Comparison of ENCODE assay signal across 12 cellular contexts in the genomic region with DNA sequence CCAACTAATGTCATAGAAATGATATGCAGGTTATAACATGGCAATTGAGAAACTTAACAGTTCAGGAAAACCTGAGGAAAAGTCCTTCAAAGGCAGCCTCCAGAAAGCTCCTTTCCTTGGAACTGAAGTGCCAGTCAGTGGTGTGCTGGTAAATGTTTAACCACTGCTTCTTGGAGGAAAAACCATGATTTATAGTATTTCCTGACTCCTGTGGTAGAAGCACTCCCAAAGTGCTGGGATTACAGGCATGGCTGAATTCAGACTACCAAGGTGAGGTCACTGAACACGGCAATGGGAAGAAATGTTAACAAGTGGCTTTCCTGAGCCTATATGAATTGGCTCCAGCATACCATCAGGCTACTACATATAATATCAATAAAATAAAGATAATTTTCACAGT.
"Had no signal": no experiment of that assay in that cellular context is flagged by ENCODE, and none has a peak within 500 bp of the region (broad histone marks: within the 10 kb centered on the region; RNA-seq: fewer than 3 reads in every experiment).

No MANE protein-coding gene starts in this region.

- H3K4me1 Mint-ChIP-seq: neural crest cell; stimulated activated memory B cell treated with anti-CD40 and anti-IgM and Interleukin-4, amounts not matched to agents 10 μg/mL and 1 μg/mL and 100 μg/mL, for 72 hours; T-helper 17 cell had no signal

- H3K9me3 Mint-ChIP-seq: neural crest cell; stimulated activated memory B cell treated with anti-CD40 and anti-IgM and Interleukin-4, amounts not matched to agents 10 μg/mL and 1 μg/mL and 100 μg/mL, for 72 hours had no signal

- H3K4me3 ChIP-seq: dorsolateral prefrontal cortex, pancreas, thyroid gland had no signal

- FAIRE-seq: bronchial epithelial cell, pancreas, urothelium cell line had no signal

- H3K27me3 ChIP-seq: dorsolateral prefrontal cortex, pancreas, thyroid gland had no signal

- H3K4me1 ChIP-seq: pancreas, thyroid gland had no signal

- H3K4me3 Mint-ChIP-seq: neural crest cell; stimulated activated memory B cell treated with anti-CD40 and anti-IgM and Interleukin-4, amounts not matched to agents 10 μg/mL and 1 μg/mL and 100 μg/mL, for 72 hours; T-helper 17 cell had no signal

- H3K36me3 ChIP-seq: pancreas, thyroid gland had no signal

- H3K9me3 ChIP-seq: pancreas, thyroid gland had no signal

- ATAC-seq: pancreas; stimulated activated memory B cell treated with anti-CD40 and anti-IgM and Interleukin-4, amounts not matched to agents 10 μg/mL and 1 μg/mL and 100 μg/mL, for 72 hours; T-helper 17 cell had no signal

- H3K27ac ChIP-seq: dorsolateral prefrontal cortex, pancreas, thyroid gland had no signal

- H3K36me3 Mint-ChIP-seq: stimulated activated memory B cell treated with anti-CD40 and anti-IgM and Interleukin-4, amounts not matched to agents 10 μg/mL and 1 μg/mL and 100 μg/mL, for 72 hours had no signal

- DNase-seq: activated CD4-positive, alpha-beta T cell treated with anti-CD3 and anti-CD28 coated beads for 4 hours; aorta; dorsolateral prefrontal cortex; islet precursor cell; pancreas; stimulated activated CD4-positive, alpha-beta T cell treated with anti-CD3 and anti-CD28 coated beads, Interleukin-2, amount 100 ng/mL, for 48 hours; T-helper 17 cell; thyroid gland had no signal

- H3K27ac Mint-ChIP-seq: stimulated activated memory B cell treated with anti-CD40 and anti-IgM and Interleukin-4, amounts not matched to agents 10 μg/mL and 1 μg/mL and 100 μg/mL, for 72 hours; T-helper 17 cell had no signal
